In genomic region chr19:17026041-17026658, GRCh38 we compare ENCODE assay signal across 9 cellular contexts. TPM values are rescaled to one million over a fixed set of nuclear protein-coding genes. Genes with fewer than 3 reads are reported as not detected.
DNase-seq lines count a peak whose midpoint lies in the region; ATAC-seq and TF ChIP-seq lines count a peak whose summit lies in the region.
"Had no signal": no experiment of that assay in that cellular context is flagged by ENCODE, and none has a peak within 500 bp of the region (broad histone marks: within the 10 kb centered on the region; RNA-seq: fewer than 3 reads in every experiment).

No MANE protein-coding gene starts in this region.

- WGBS in psoas muscle, 3 donors = 0 to 1% (median 1%) methylated on average over 34 to 38 of the region's 38 CpGs

- in situ Hi-C loops in Panc1 (cut with HindIII; ENCODE audit: low pct_unique_long_range_greater_than_20kb, low sequenced_read_pairs) = no loop called here

- H3K36me3 ChIP-seq in H7 (replicated peaks; ENCODE audit: control insufficient read depth, insufficient read depth, low read length) = no peaks in the 10 kb centered on the region
- H3K36me3 ChIP-seq in Panc1 (ENCODE audit: control insufficient read depth, insufficient read depth, low read length) = no peaks in the 10 kb centered on the region
- peaks cover 12% of the 10 kb centered on the region for H3K36me3 ChIP-seq in left ventricle myocardium inferior
- no peaks in the 10 kb centered on the region for H3K36me3 ChIP-seq in psoas muscle (ENCODE audit: insufficient read depth in 1 of 2, low read depth in 1 of 2)

- ATAC-seq in Panc1 = peak; percentile 44; the same call in 1 of the 2 replicates
- no peak for ATAC-seq in psoas muscle
- ATAC-seq in HG03571 (IDR thresholded peaks at IDR 0.05; ENCODE audit: unreplicated experiment) = no peak

- H3K27me3 ChIP-seq in H7 (ENCODE audit: control insufficient read depth, insufficient read depth, low read length) (peaks cover 10% of the 10 kb centered on the region), Panc1 (ENCODE audit: control insufficient read depth, insufficient read depth, low read length) (no peaks in the 10 kb centered on the region), left ventricle myocardium inferior (ENCODE audit: low read depth) (peaks cover 75% of the 10 kb centered on the region), psoas muscle (ENCODE audit: insufficient read depth in 3 of 3, low read length in 2 of 3) (peaks cover 0 to 58% (median 25%) of the 10 kb centered on the region in 3 donors)

- POLR2A ChIA-PET in Panc1 (lab: Charles Lee) = no interaction called here

- H3K27ac ChIP-seq in Panc1 (ENCODE audit: low read length) (no peak overlapping the region), left ventricle myocardium inferior (replicated peaks) (peak overlapping the region; percentile 72), psoas muscle (no peak overlapping the region)

- CTCF ChIA-PET in Panc1 (lab: Charles Lee) = no interaction called here

- intact Hi-C loops in Panc1 (cut with micrococcal nuclease; ENCODE audit: unreplicated experiment) (no loop called here), left ventricle myocardium inferior (cut with micrococcal nuclease) (no loop called here), psoas muscle (cut with DNase I) (no loop called here)

- TF ChIP-seq CTCF in Panc1 (IDR thresholded peaks at IDR 0.05) (no peak), left ventricle myocardium inferior (IDR thresholded peaks at IDR 0.05; ENCODE audit: borderline replicate concordance) (no peak), psoas muscle (IDR thresholded peaks at IDR 0.05) (no peak)

- peak; percentile 75 for DNase-seq in H7
- DNase-seq in Panc1 (ENCODE audit: low read depth, low spot score) = no peak
- no peak for DNase-seq in left ventricle myocardium inferior
- no peak for DNase-seq in psoas muscle
- DNase-seq in amygdala (lab: John Stamatoyannopoulos, UW) = no peak
- DNase-seq in NCI-H2107 (lab: John Stamatoyannopoulos, UW) = no peak
- DNase-seq in iPS-NIHi7 (ENCODE audit: extremely low spot score) = no peak
- DNase-seq: NCI-H1694 treated with DMSO at 0.1 percent for 48 hours had no signal

- H3K4me1 ChIP-seq in Panc1 (ENCODE audit: control insufficient read depth, insufficient read depth, low read length) (no peaks in the 10 kb centered on the region), left ventricle myocardium inferior (peaks cover 20% of the 10 kb centered on the region), psoas muscle (no peaks in the 10 kb centered on the region)

- H3K4me3 ChIP-seq in H7 (ENCODE audit: insufficient read depth, low read depth, low read length) (peak overlapping the region; percentile 76), Panc1 (ENCODE audit: low read depth in 2 of 2, low read length in 2 of 2) (peak overlapping the region; percentile 7 to 30; a peak in 2 of 4 replicates), left ventricle myocardium inferior (peak overlapping the region; percentile 67), psoas muscle (peak overlapping the region; percentile 39)

- H3K9me3 ChIP-seq in Panc1 (ENCODE audit: control insufficient read depth, insufficient read depth, low read depth, low read length) = no peaks in the 10 kb centered on the region
- H3K9me3 ChIP-seq in left ventricle myocardium inferior (replicated peaks) = peaks cover 26% of the 10 kb centered on the region
- peaks cover 12% of the 10 kb centered on the region for H3K9me3 ChIP-seq in psoas muscle

- no TSS peak for BruUV-seq in Panc1 (replicated peaks; lab: Mats Ljungman, UMichigan)

RNA-seq across cellular contexts. Expression of gene CPAMD8, which starts 0.5 kb away (rescaled TPM):
- 4.5 and 5.2 TPM in 2 replicates for total RNA-seq in H7 (2014; rRNA removed; shearing (Covaris generic))
- 2.0 TPM for total RNA-seq in Panc1 (2021; ENCODE audit: unreplicated experiment)
- 1.9 TPM for polyA plus RNA-seq in Panc1 (2012; ENCODE audit: insufficient read length)
- total RNA-seq in left ventricle myocardium inferior = 13.7 TPM
- total RNA-seq in psoas muscle = 1 to 10 TPM; 3.2 to 9.9 (median 8.0) TPM
- 1 to 10 TPM; 4.5 to 9.8 (median 9.0) TPM for polyA plus RNA-seq in psoas muscle

RNA-seq across cellular contexts. Expression of gene HAUS8, which starts 49.1 kb away (rescaled TPM):
- 10.4 and 15.5 TPM in 2 replicates for total RNA-seq in H7 (2014; rRNA removed; shearing (Covaris generic))
- total RNA-seq in Panc1 (2021; ENCODE audit: unreplicated experiment) (18.2 TPM), left ventricle myocardium inferior (3.5 TPM), psoas muscle (1 to 10 TPM; 1.8 to 5.9 (median 3.6) TPM)
- 11.2 TPM for polyA plus RNA-seq in Panc1 (2012; ENCODE audit: insufficient read length)
- polyA plus RNA-seq in psoas muscle = 1 to 10 TPM; 4.2 to 5.7 (median 5.0) TPM

RNA-seq across cellular contexts. Expression of gene MYO9B, which starts 49.4 kb away (rescaled TPM):
- total RNA-seq in H7 (2014; rRNA removed; shearing (Covaris generic)) = 32.9 and 40.8 TPM in 2 replicates
- total RNA-seq in Panc1 (2021; ENCODE audit: unreplicated experiment) (79.4 TPM), left ventricle myocardium inferior (30.7 TPM), psoas muscle (10 to 100 TPM; 13.8 to 16.4 (median 14.5) TPM)
- 91.4 TPM for polyA plus RNA-seq in Panc1 (2012; ENCODE audit: insufficient read length)
- polyA plus RNA-seq in psoas muscle = 10 to 100 TPM in 2 of 3 donors, 1 to 10 TPM in 1; 9.0 to 23.7 (median 18.9) TPM

Comparison
In these comparisons a context has a peak if more than half of its experiments do, and no peak if none do; other contexts are left out.
1. H3K4me3 ChIP-seq: peak in every context shown above with its lines; median percentile 76 in H7; 67 in left ventricle myocardium inferior; 39 in psoas muscle; 18 in Panc1.